In genomic region chr4:176320976-176321361, GRCh38 we compare ENCODE assay signal across 8 cellular contexts. TPM values are rescaled to one million over a fixed set of nuclear protein-coding genes. Genes with fewer than 3 reads are reported as not detected.
A peak's percentile ranks its signal among the peaks of the same experiment; 100 is the strongest.
DNase-seq lines count a peak whose midpoint lies in the region; ATAC-seq, FAIRE-seq and TF ChIP-seq lines count a peak whose summit lies in the region.

No MANE protein-coding gene starts in this region.

- H3K36me3 ChIP-seq in uterus: no peaks in the 10 kb centered on the region

- TF ChIP-seq CTCF in A549 (IDR thresholded peaks at IDR 0.05) (no peak), astrocyte of the cerebellum (IDR thresholded peaks at IDR 0.05; ENCODE audit: low read depth, low read length, missing control alignments) (no peak), lower leg skin (IDR thresholded peaks at IDR 0.05) (no peak), uterus (IDR thresholded peaks at IDR 0.05) (no peak)

- TF ChIP-seq POLR2A in A549 (IDR thresholded peaks at IDR 0.05; ENCODE audit: low read length) (no peak), lower leg skin (IDR thresholded peaks at IDR 0.05) (no peak), uterus (IDR thresholded peaks at IDR 0.05) (no peak)

- H3K4me2 ChIP-seq in A549: peak overlapping the region; percentile 87

- POLR2A ChIA-PET in A549 (lab: Yijun Ruan, JAX): no interaction called here
- POLR2A ChIA-PET in HEK293T (lab: Yijun Ruan, JAX): interaction anchor here (1.0 kb wide), 1 partner anchor 125 kb away, joined by 5 read pairs; the partner anchor contains the start of gene SPATA4

- no peak for FAIRE-seq in A549 (lab: Jason Lieb, UNC)

- ATAC-seq in A549: no peak
- no peak for ATAC-seq in HG02763 (IDR thresholded peaks at IDR 0.05; ENCODE audit: unreplicated experiment)

- no peaks in the 10 kb centered on the region for H3K27me3 ChIP-seq in uterus

- H3K27ac ChIP-seq in A549 (peak overlapping the region; percentile 94 to 99), uterus (peak overlapping the region; percentile 98 to 99)

- H3K4me3 ChIP-seq in A549: peak overlapping the region; percentile 93
- H3K4me3 ChIP-seq in astrocyte of the cerebellum (ENCODE audit: low read depth, low read length): peak overlapping the region; percentile 56
- peak overlapping the region; percentile 100 for H3K4me3 ChIP-seq in lower leg skin (ENCODE audit: low read depth, poor library complexity, severe bottlenecking)
- H3K4me3 ChIP-seq in uterus: peak overlapping the region; percentile 84 to 93

- CTCF ChIA-PET in A549 (lab: Yijun Ruan, JAX) (interaction anchor here (0.7 kb wide), 1 partner anchor 32 kb away, joined by 3 read pairs; no protein-coding TSS in a partner anchor), HEK293T (lab: Yijun Ruan, JAX) (interaction anchor here (0.6 kb wide), 2 partner anchors 37 to 954 kb away, joined by 3 read pairs; no protein-coding TSS in a partner anchor)

- intact Hi-C loops in lower leg skin (cut with DNase I; ENCODE audit: low total_unique reads) (no loop called here), uterus (cut with DNase I; ENCODE audit: low total_unique reads) (no loop called here)

- DNase-seq in A549 (ENCODE audit: low read depth in 1 of 2, low spot score in 1 of 2) (no peak), HEK293T (ENCODE audit: extremely low spot score) (no peak), astrocyte of the cerebellum (ENCODE audit: low read depth) (no peak), lower leg skin (ENCODE audit: low spot score in 2 of 2) (no peak), uterus (no peak), DMS153 treated with DMSO at 0.1 percent for 48 hours (lab: John Stamatoyannopoulos, UW; ENCODE audit: unreplicated experiment) (no peak)
- DNase-seq in activated effector memory CD4-positive, alpha-beta T cell treated with anti-CD3 and anti-CD28 coated beads, Interleukin-2, amount 50 U/mL, for 16 hours: no peak

- TF ChIP-seq RAD21 in A549 (conservative IDR thresholded peaks at IDR 0.05 in 1 of 2, IDR thresholded peaks at IDR 0.05 in 1 of 2): no peak

- 0% methylated on average over 6 of the region's 6 CpGs for WGBS in A549 (ENCODE audit: missing lambda C conversion rate)
- WGBS in lower leg skin, 2 donors: 0 to 1% methylated on average over 6 of the region's 6 CpGs

- peaks cover 22% of the 10 kb centered on the region; the same call in 2 of the 3 replicates for H3K4me1 ChIP-seq in A549
- peaks cover 0 to 4% of the 10 kb centered on the region in 2 donors for H3K4me1 ChIP-seq in uterus

- in situ Hi-C loops in astrocyte of the cerebellum (cut with HindIII; ENCODE audit: low sequenced_read_pairs): no loop called here

- H3K9me3 ChIP-seq in A549: no peaks in the 10 kb centered on the region
- no peaks in the 10 kb centered on the region for H3K9me3 ChIP-seq in uterus

- no peak for TF ChIP-seq EP300 in A549 (IDR thresholded peaks at IDR 0.05)

TF ChIP-seq in A549, 52 proteins besides CTCF, POLR2A, EP300 and RAD21:
- no peak for TF ChIP-seq HOXB5 (CRISPR knock-in tag; IDR thresholded peaks at IDR 0.05)
TF ChIP-seq in A549: peak in this region for 0.

TF ChIP-seq in HEK293T, 16 proteins besides CTCF, POLR2A, EP300 and RAD21:
- peak; percentile 59; the same call in 1 of the 2 replicates for TF ChIP-seq ZNF384 (IDR thresholded peaks at IDR 0.05)
- TF ChIP-seq LEF1 (IDR thresholded peaks at IDR 0.05; ENCODE audit: borderline replicate concordance): no peak

RNA-seq across cellular contexts. Expression of gene SPCS3, which starts 1.2 kb away (rescaled TPM):
- polyA plus RNA-seq in A549 (2011; rRNA removed) (35.7 and 44.5 TPM in 2 replicates), A549 (2017; fragmentation: RNase III; extraction: RNeasy Plus Mini Kit Qiagen cat#74134 plus additional on column Dnase treatment) (31.3 to 33.2 TPM (median 32.9 TPM) in 3 replicates)
- 11.2 and 14.2 TPM in 2 replicates for polyA plus RNA-seq in A549 (2012; cell fraction: cytosol; rRNA removed)
- 10.2 and 11.6 TPM in 2 replicates for polyA plus RNA-seq in A549 (2012; cell fraction: nucleus; rRNA removed)
- 11.0 and 11.5 TPM in 2 replicates for polyA minus RNA-seq in A549 (2011; rRNA and poly(A)+ RNA removed)
- total RNA-seq in lower leg skin (10 to 100 TPM; 39.8 to 54.5 (median 44.3) TPM), uterus (100 to 1,000 TPM in 3 of 4 donors, 10 to 100 TPM in 1; 37.9 to 160 (median 115) TPM)

RNA-seq across cellular contexts. Expression of gene ASB5, which starts 51.9 kb away (rescaled TPM):
- polyA plus RNA-seq in A549 (2011; rRNA removed): not detected in 2 replicates
- polyA plus RNA-seq in A549 (2012; cell fraction: cytosol; rRNA removed): not detected in 2 replicates
- polyA plus RNA-seq in A549 (2012; cell fraction: nucleus; rRNA removed): not detected in 2 replicates
- polyA plus RNA-seq in A549 (2017; fragmentation: RNase III; extraction: RNeasy Plus Mini Kit Qiagen cat#74134 plus additional on column Dnase treatment): not detected in 3 replicates
- 0.08 TPM in 1 of 2 replicates, not detected in the other for polyA minus RNA-seq in A549 (2011; rRNA and poly(A)+ RNA removed)
- total RNA-seq in lower leg skin: under 1 TPM in 1 of 4 donors, not detected in 3; 0.07 TPM
- total RNA-seq in uterus: under 1 TPM in 2 of 4 donors, not detected in 2; 0.28 to 0.37 TPM
